10 cellular contexts compared by ENCODE assay signal in genomic region chr12:27193854-27194544, GRCh38. TPM values are rescaled to one million over a fixed set of nuclear protein-coding genes. Genes with fewer than 3 reads are reported as not detected.
DNase-seq lines count a peak whose midpoint lies in the region; ATAC-seq and TF ChIP-seq lines count a peak whose summit lies in the region.
"Had no signal": no experiment of that assay in that cellular context is flagged by ENCODE, and none has a peak within 500 bp of the region (broad histone marks: within the 10 kb centered on the region; RNA-seq: fewer than 3 reads in every experiment).

No MANE protein-coding gene starts in this region.

- no peaks in the 10 kb centered on the region for H3F3A ChIP-seq in neural progenitor cell (ENCODE audit: low read depth)

- no peaks in the 10 kb centered on the region for H3K27me3 ChIP-seq in RWPE2 (ENCODE audit: insufficient read depth, poor library complexity, severe bottlenecking)
- H3K27me3 ChIP-seq in neural progenitor cell: no peaks in the 10 kb centered on the region
- H3K27me3 ChIP-seq: BLaER1 had no signal

- H4K20me1 ChIP-seq in neural progenitor cell (ENCODE audit: low read depth): no peaks in the 10 kb centered on the region
- H4K20me1 ChIP-seq: BLaER1 had no signal

- TF ChIP-seq CTCF in RWPE2 (IDR thresholded peaks at IDR 0.05; ENCODE audit: poor library complexity, severe bottlenecking): no peak
- TF ChIP-seq CTCF in fibroblast of mammary gland (conservative IDR thresholded peaks at IDR 0.05; ENCODE audit: control insufficient read depth, insufficient read depth, low read depth, low read length): no peak
- no peak for TF ChIP-seq CTCF in neural progenitor cell (IDR thresholded peaks at IDR 0.05)

- H3K4me1 ChIP-seq in RWPE2 (ENCODE audit: insufficient read depth, poor library complexity, severe bottlenecking) (no peaks in the 10 kb centered on the region), neural progenitor cell (no peaks in the 10 kb centered on the region)

- no peaks in the 10 kb centered on the region for H3K9me3 ChIP-seq in RWPE2 (ENCODE audit: severe bottlenecking)
- no peaks in the 10 kb centered on the region for H3K9me3 ChIP-seq in neural progenitor cell (ENCODE audit: low read depth)
- H3K9me3 ChIP-seq: BLaER1 had no signal

- no peak overlapping the region for H3K4me3 Mint-ChIP-seq in neural progenitor cell

- no peaks in the 10 kb centered on the region for H3K36me3 Mint-ChIP-seq in neural progenitor cell

- no peaks in the 10 kb centered on the region for H3K36me3 ChIP-seq in RWPE2 (ENCODE audit: low read depth)
- no peaks in the 10 kb centered on the region for H3K36me3 ChIP-seq in neural progenitor cell
- H3K36me3 ChIP-seq: BLaER1 had no signal

- no peak overlapping the region for H3K27ac Mint-ChIP-seq in neural progenitor cell

- no peak overlapping the region for H3K4me3 ChIP-seq in RWPE2 (ENCODE audit: severe bottlenecking)
- no peak overlapping the region for H3K4me3 ChIP-seq in fibroblast of mammary gland (ENCODE audit: control insufficient read depth, low read depth, low read length)
- H3K4me3 ChIP-seq in neural progenitor cell: no peak overlapping the region
- H3K4me3 ChIP-seq: BLaER1 had no signal

- H3K79me2 ChIP-seq in neural progenitor cell (ENCODE audit: low read depth): no peaks in the 10 kb centered on the region

- ATAC-seq in RWPE2 (ENCODE audit: low read depth) (peak; percentile 23; the same call in 1 of the 3 replicates), HG02981 (IDR thresholded peaks at IDR 0.05; ENCODE audit: unreplicated experiment) (no peak), GM21825 (IDR thresholded peaks at IDR 0.05; ENCODE audit: unreplicated experiment) (no peak)

- H3K9ac ChIP-seq in neural progenitor cell: no peak overlapping the region
- H3K9ac ChIP-seq: BLaER1 had no signal

- DNase-seq in AG08395 (ENCODE audit: low spot score) (peak; percentile 71), RWPE2 (ENCODE audit: low spot score) (no peak), fibroblast of mammary gland (ENCODE audit: low read depth) (peak; percentile 87), mucosa of gallbladder (ENCODE audit: low spot score) (peak; percentile 60), T1000 (lab: John Stamatoyannopoulos, UW) (no peak), neural progenitor cell (ENCODE audit: low spot score) (no peak)
- DNase-seq: activated CD4-positive, alpha-beta T cell treated with anti-CD3 and anti-CD28 coated beads, Interleukin-2, amount 50 U/mL, for 4 hours had no signal

- no peaks in the 10 kb centered on the region for H3K27me3 Mint-ChIP-seq in neural progenitor cell (ENCODE audit: insufficient read depth, low read depth)

- H3K4me2 ChIP-seq in neural progenitor cell: no peak overlapping the region

- H2AFZ ChIP-seq in neural progenitor cell (replicated peaks): no peak overlapping the region

- H3K27ac ChIP-seq in RWPE2 (ENCODE audit: poor library complexity, severe bottlenecking) (no peak overlapping the region), neural progenitor cell (no peak overlapping the region)
- H3K27ac ChIP-seq: BLaER1 had no signal

- no peaks in the 10 kb centered on the region for H3K4me1 Mint-ChIP-seq in neural progenitor cell

- no peaks in the 10 kb centered on the region for H3K9me3 Mint-ChIP-seq in neural progenitor cell

RNA-seq across cellular contexts. Expression of gene STK38L, which starts 50.1 kb away (rescaled TPM):
- 86.7 TPM for total RNA-seq in mucosa of gallbladder
- 40.4 and 62.6 TPM in 2 replicates for total RNA-seq in neural progenitor cell (ENCODE audit: low replicate concordance)

Comparison
In these comparisons a context has a peak if more than half of its experiments do, and no peak if none do; other contexts are left out.
1. DNase-seq: peak in AG08395 (single experiment), fibroblast of mammary gland (single experiment) and mucosa of gallbladder (single experiment); none in RWPE2 (single experiment), T1000 (single experiment) and neural progenitor cell (single experiment).